9 cellular contexts compared by ENCODE assay signal in the genomic region with DNA sequence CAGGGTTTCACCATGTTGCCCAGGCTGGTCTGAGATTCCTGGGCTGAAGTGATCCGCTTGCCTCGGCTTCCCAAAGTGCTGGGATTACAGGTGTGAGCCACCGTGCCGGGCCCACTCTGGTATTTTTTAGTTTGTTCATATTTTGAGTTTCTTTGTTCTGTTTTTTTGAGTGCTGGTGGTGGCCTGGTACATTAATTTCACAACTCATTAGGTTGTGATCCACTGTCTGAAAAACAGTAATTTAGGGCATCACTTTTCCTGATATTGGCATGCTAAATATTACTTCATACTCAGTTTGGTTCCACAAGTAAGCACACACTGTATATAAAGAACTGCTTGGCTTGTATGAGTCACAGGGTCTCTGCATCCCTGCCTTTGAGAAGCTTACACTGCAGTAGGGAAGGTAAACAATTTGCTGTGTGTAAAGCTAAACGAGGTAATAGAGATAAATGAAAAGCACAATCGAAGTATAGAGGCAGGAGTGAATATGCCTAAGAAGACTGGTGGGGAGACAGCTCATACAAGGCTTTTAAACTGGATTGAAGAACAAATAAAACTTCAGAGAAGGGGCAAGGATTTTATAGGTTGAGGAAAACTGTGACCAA. TPM values are rescaled to one million over a fixed set of nuclear protein-coding genes. Genes with fewer than 3 reads are reported as not detected.
A peak's percentile ranks its signal among the peaks of the same experiment; 100 is the strongest.
DNase-seq lines count a peak whose midpoint lies in the region; ATAC-seq and TF ChIP-seq lines count a peak whose summit lies in the region.
"Had no signal": no experiment of that assay in that cellular context is flagged by ENCODE, and none has a peak within 500 bp of the region (broad histone marks: within the 10 kb centered on the region; RNA-seq: fewer than 3 reads in every experiment).

No MANE protein-coding gene starts in this region.

- no peak overlapping the region for H2BK12ac ChIP-seq in H9 (ENCODE audit: insufficient read length, low read depth, low read length)

- H3K23ac ChIP-seq in H9 (ENCODE audit: insufficient read length, low read depth, low read length), result no peak overlapping the region

- H3K9me3 ChIP-seq in H9 (ENCODE audit: control insufficient read depth, low read depth, low read length) (no peaks in the 10 kb centered on the region), right cardiac atrium (ENCODE audit: control insufficient read depth, low read length) (no peaks in the 10 kb centered on the region), spleen (no peaks in the 10 kb centered on the region)

- H3T11ph ChIP-seq in H9 (ENCODE audit: low read length), result no peak overlapping the region

- no peak overlapping the region for H2BK15ac ChIP-seq in H9 (ENCODE audit: low read depth, low read length)

- H2AFZ ChIP-seq in H9 (ENCODE audit: low read length), result no peak overlapping the region

- intact Hi-C loops in right cardiac atrium (cut with DNase I) (no loop called here), spleen (cut with DNase I; ENCODE audit: low total_unique reads) (no loop called here), posterior vena cava (cut with DNase I) (loop anchor here (10.0 kb wide), 2 partner anchors 55 to 115 kb away; no protein-coding TSS in a partner anchor)

- H3K4me2 ChIP-seq in H9 (ENCODE audit: insufficient read depth, insufficient read length, low read length), result no peak overlapping the region

- H3K4me1 ChIP-seq in H9 (ENCODE audit: insufficient read depth, low read length), result no peaks in the 10 kb centered on the region; the same call in 1 of the 2 replicates
- no peaks in the 10 kb centered on the region for H3K4me1 ChIP-seq in right cardiac atrium (ENCODE audit: control insufficient read depth, insufficient read depth, low read length)
- peaks cover 0 to 86% (median 53%) of the 10 kb centered on the region in 6 donors for H3K4me1 ChIP-seq in spleen

- H3K9ac ChIP-seq in H9 (ENCODE audit: extremely low read depth, insufficient read length, low read length), result peak overlapping the region; percentile 14

- no peak overlapping the region for H4K5ac ChIP-seq in H9 (ENCODE audit: insufficient read length, low read depth, low read length)

- H3K36me3 Mint-ChIP-seq in H9 (ENCODE audit: insufficient read depth in 1 of 3, low read depth in 3 of 3) (peaks cover 0 to 5% (median 2%) of the 10 kb centered on the region in 3 experiments; a peak in 4 of 7 replicates), WTC11 (0 out of 2 replicates have a peak, but pooled peaks cover 2% of the 10 kb centered on the region)
- no peaks in the 10 kb centered on the region for H3K36me3 Mint-ChIP-seq in activated CD4-positive, alpha-beta T cell treated with anti-CD3 and anti-CD28 coated beads, Interleukin-2, amount 10 ng/mL, durations not matched to agents 7 days and 5 days (ENCODE audit: low read depth)

- H4K8ac ChIP-seq in H9 (replicated peaks; ENCODE audit: insufficient read length, low read depth, low read length), result no peak overlapping the region

- H2BK20ac ChIP-seq in H9 (ENCODE audit: low read depth, low read length, poor library complexity, severe bottlenecking), result peak overlapping the region; percentile 64

- H4K20me1 ChIP-seq in H9 (ENCODE audit: control insufficient read depth, insufficient read depth, insufficient read length), result no peaks in the 10 kb centered on the region

- ATAC-seq in WTC11 (0 out of 2 replicates have a peak, but pooled peaks have one; percentile 24), right cardiac atrium (peak; percentile 39 to 59), GM19467 (IDR thresholded peaks at IDR 0.05; ENCODE audit: unreplicated experiment) (no peak)

- no peak overlapping the region for H3K14ac ChIP-seq in H9 (ENCODE audit: insufficient read depth, low read length)

- peaks cover 4% of the 10 kb centered on the region for H3K79me1 ChIP-seq in H9 (ENCODE audit: insufficient read depth, low read depth, low read length, poor library complexity, severe bottlenecking)

- no peak overlapping the region for H3K56ac ChIP-seq in H9 (ENCODE audit: insufficient read length, low read depth, low read length)

- H3K27ac ChIP-seq in H9 (ENCODE audit: insufficient read length, low read depth, low read length) (no peak overlapping the region), right cardiac atrium (ENCODE audit: low read length) (no peak overlapping the region), spleen (peak overlapping the region in 7 of 8 donors; percentile 16 to 75 (median 42))

- DNase-seq in H9, result no peak
- no peak for DNase-seq in WTC11 (ENCODE audit: low spot score)
- no peak for DNase-seq in right cardiac atrium
- DNase-seq in spleen, result no peak
- DNase-seq in activated CD4-positive, alpha-beta T cell treated with anti-CD3 and anti-CD28 coated beads, Interleukin-2, amount 10 ng/mL, durations not matched to agents 7 days and 5 days, result no peak
- DNase-seq in HPDE6-E6E7 (ENCODE audit: extremely low spot score), result no peak
- DNase-seq in posterior vena cava (ENCODE audit: low spot score), result no peak
- DNase-seq: activated CD8-positive, alpha-beta memory T cell treated with anti-CD3 and anti-CD28 coated beads, Interleukin-2, amount 50 U/mL, for 4 hours had no signal

- no peak overlapping the region for H3K4ac ChIP-seq in H9 (ENCODE audit: low read depth, low read length)

- H3K4me3 Mint-ChIP-seq in H9 (no peak overlapping the region), WTC11 (no peak overlapping the region)
- H3K4me3 Mint-ChIP-seq in activated CD4-positive, alpha-beta T cell treated with anti-CD3 and anti-CD28 coated beads, Interleukin-2, amount 10 ng/mL, durations not matched to agents 7 days and 5 days, result no peak overlapping the region

- H3K23me2 ChIP-seq in H9 (ENCODE audit: insufficient read length, low read depth, low read length, poor library complexity, severe bottlenecking), result no peaks in the 10 kb centered on the region

- H2BK5ac ChIP-seq in H9 (ENCODE audit: insufficient read length, low read length), result no peak overlapping the region

- no peak for TF ChIP-seq POLR2A in spleen (IDR thresholded peaks at IDR 0.05)

- no peak overlapping the region for H3K4me3 ChIP-seq in right cardiac atrium (ENCODE audit: low read length)
- H3K4me3 ChIP-seq in spleen, result no peak overlapping the region

- H3K9me3 Mint-ChIP-seq in H9 (no peaks in the 10 kb centered on the region), WTC11 (no peaks in the 10 kb centered on the region)
- no peaks in the 10 kb centered on the region for H3K9me3 Mint-ChIP-seq in activated CD4-positive, alpha-beta T cell treated with anti-CD3 and anti-CD28 coated beads, Interleukin-2, amount 10 ng/mL, durations not matched to agents 7 days and 5 days

- H3K27me3 Mint-ChIP-seq in H9 (ENCODE audit: low read depth) (no peaks in the 10 kb centered on the region), WTC11 (ENCODE audit: low read depth) (no peaks in the 10 kb centered on the region)
- no peaks in the 10 kb centered on the region for H3K27me3 Mint-ChIP-seq in activated CD4-positive, alpha-beta T cell treated with anti-CD3 and anti-CD28 coated beads, Interleukin-2, amount 10 ng/mL, durations not matched to agents 7 days and 5 days

- peaks cover 0 to 26% (median 0%) of the 10 kb centered on the region in 6 donors for H3K36me3 ChIP-seq in spleen

- H2AK5ac ChIP-seq in H9 (ENCODE audit: insufficient read length, low read length), result no peak overlapping the region

- H3K27ac Mint-ChIP-seq in H9, result peak overlapping the region; percentile 24 to 79 (median 46); a peak in 6 of 7 replicates
- H3K27ac Mint-ChIP-seq in WTC11, result peak overlapping the region; percentile 71
- no peak overlapping the region for H3K27ac Mint-ChIP-seq in activated CD4-positive, alpha-beta T cell treated with anti-CD3 and anti-CD28 coated beads, Interleukin-2, amount 10 ng/mL, durations not matched to agents 7 days and 5 days

- no CpG with 5 or more reads among the region's 6 CpGs for WGBS in H9 (ENCODE audit: extremely low coverage, insufficient read length, low lambda C conversion rate)
- 81% methylated on average over 6 of the region's 6 CpGs for whole genome bisulfite sequencing in right cardiac atrium
- WGBS in spleen, 5 donors, result 79 to 89% (median 82%) methylated on average over 6 of the region's 6 CpGs

- no peaks in the 10 kb centered on the region for H3K27me3 ChIP-seq in H9 (ENCODE audit: insufficient read depth, low read length)
- H3K27me3 ChIP-seq in right cardiac atrium (ENCODE audit: control insufficient read depth, insufficient read depth), result no peaks in the 10 kb centered on the region
- no peaks in the 10 kb centered on the region for H3K27me3 ChIP-seq in spleen (replicated peaks in 1 of 7)

- CTCF ChIA-PET in WTC11 (lab: Charles Lee), result interaction anchor here (0.5 to 2.2 kb wide), 6 partner anchors 26 to 217 kb away, joined by 3 to 8 read pairs (median 3); no protein-coding TSS in a partner anchor
- CTCF ChIA-PET in activated CD4-positive, alpha-beta T cell treated with anti-CD3 and anti-CD28 coated beads, Interleukin-2, amount 10 ng/mL, durations not matched to agents 7 days and 5 days (lab: Charles Lee), result interaction anchor here (1.3 kb wide), 1 partner anchor 19 kb away, joined by 5 read pairs; no protein-coding TSS in a partner anchor

- H3K4me1 Mint-ChIP-seq in H9 (peaks cover 25 to 29% of the 10 kb centered on the region in 2 experiments), WTC11 (peaks cover 39% of the 10 kb centered on the region)
- peaks cover 40% of the 10 kb centered on the region for H3K4me1 Mint-ChIP-seq in activated CD4-positive, alpha-beta T cell treated with anti-CD3 and anti-CD28 coated beads, Interleukin-2, amount 10 ng/mL, durations not matched to agents 7 days and 5 days

- no peak overlapping the region for H3K18ac ChIP-seq in H9 (ENCODE audit: insufficient read length, low read depth, low read length)

- no peak overlapping the region for H2BK120ac ChIP-seq in H9 (ENCODE audit: low read depth, low read length, poor library complexity, severe bottlenecking)

- TF ChIP-seq CTCF in H9 (conservative IDR thresholded peaks at IDR 0.05), result no peak
- TF ChIP-seq CTCF in WTC11 (IDR thresholded peaks at IDR 0.05), result no peak
- no peak for TF ChIP-seq CTCF in spleen (IDR thresholded peaks at IDR 0.05 in 8 of 11, conservative IDR thresholded peaks at IDR 0.05 in 3 of 11)

- peaks cover 9% of the 10 kb centered on the region; the same call in 1 of the 2 replicates for H3K79me2 ChIP-seq in H9 (ENCODE audit: insufficient read depth, low read length)

- POLR2A ChIA-PET in WTC11 (lab: Charles Lee), result interaction anchor here (0.7 kb wide), 1 partner anchor 45 kb away, joined by 4 read pairs; no protein-coding TSS in a partner anchor
- POLR2A ChIA-PET in activated CD4-positive, alpha-beta T cell treated with anti-CD3 and anti-CD28 coated beads, Interleukin-2, amount 10 ng/mL, durations not matched to agents 7 days and 5 days (lab: Charles Lee), result no interaction called here

- H4K91ac ChIP-seq in H9 (ENCODE audit: insufficient read length, low read depth, low read length), result no peak overlapping the region

RNA-seq across cellular contexts. Expression of gene SNX27, which starts 7.7 kb away (rescaled TPM):
- 48.9 and 53.3 TPM in 2 replicates for total RNA-seq in H9 (2021)
- total RNA-seq in WTC11 (2021), result 50.0 to 56.0 TPM (median 50.3 TPM) in 3 replicates
- total RNA-seq in right cardiac atrium, result 10 to 100 TPM; 34.1 to 36.5 (median 35.5) TPM
- 13.7 TPM for polyA plus RNA-seq in right cardiac atrium
- total RNA-seq in spleen, result 10 to 100 TPM; 40.4 to 69.6 (median 53.5) TPM
- polyA plus RNA-seq in spleen, result 1 to 10 TPM; 3.1 to 9.0 (median 3.6) TPM
- total RNA-seq in activated CD4-positive, alpha-beta T cell treated with anti-CD3 and anti-CD28 coated beads, Interleukin-2, amount 10 ng/mL, durations not matched to agents 7 days and 5 days, result 10 to 100 TPM; 24.5 to 25.1 TPM
- total RNA-seq in posterior vena cava, result 10 to 100 TPM; 40.1 to 41.9 TPM

Comparison
In these comparisons a context has a peak if more than half of its experiments do, and no peak if none do; other contexts are left out.
1. H3K27ac ChIP-seq: peak in spleen (7 of 8); none in H9 (single experiment) and right cardiac atrium (single experiment).
2. intact Hi-C loops: an anchor here in posterior vena cava (10.0 kb wide); none called in right cardiac atrium and spleen.